8 cellular contexts compared by ENCODE assay signal in the genomic region with DNA sequence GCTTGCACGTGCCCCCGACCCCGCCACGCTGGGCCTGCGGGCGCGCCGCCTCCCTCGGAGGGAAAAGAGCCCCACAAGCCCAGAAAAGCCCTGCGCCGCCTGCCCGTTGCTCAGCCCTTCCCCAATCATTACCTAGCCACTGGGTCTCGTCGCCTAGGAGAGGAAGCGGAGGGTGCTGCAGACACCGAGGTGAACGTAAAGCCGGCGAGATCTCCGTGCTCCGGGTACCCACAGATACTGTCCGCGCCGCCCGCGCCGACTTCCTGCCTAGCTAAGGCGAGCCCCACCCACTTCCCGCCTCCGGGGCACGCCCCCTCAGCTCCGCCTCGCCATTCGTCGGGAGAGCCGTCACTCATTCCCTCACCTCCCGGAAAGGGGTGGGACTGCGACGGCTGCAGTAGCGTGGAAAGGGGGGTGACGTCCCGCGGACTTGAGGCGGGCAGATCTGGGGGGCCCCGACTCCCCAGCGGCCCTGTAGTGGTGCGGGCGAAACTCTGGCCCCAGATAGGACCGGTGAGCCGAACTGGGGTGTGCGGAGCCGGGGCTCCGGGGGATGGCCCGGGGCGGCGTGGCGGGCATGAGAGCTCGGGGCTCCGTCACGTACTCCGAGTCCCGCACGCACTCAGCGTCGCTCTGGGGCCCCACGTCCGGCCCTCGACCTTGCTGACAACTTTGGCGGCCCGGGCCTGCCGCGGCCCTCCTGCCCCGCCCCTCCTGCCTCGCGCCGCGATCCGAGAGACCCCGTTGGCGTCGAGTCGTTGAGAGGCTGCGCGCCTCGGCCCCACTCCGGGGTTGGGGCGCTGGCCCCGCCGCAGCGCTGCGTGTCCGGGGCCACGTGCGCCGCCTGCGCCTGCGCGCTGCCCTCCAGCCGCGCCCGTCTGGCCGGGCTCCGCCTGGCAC. TPM values are rescaled to one million over a fixed set of nuclear protein-coding genes. Genes with fewer than 3 reads are reported as not detected.
A peak's percentile ranks its signal among the peaks of the same experiment; 100 is the strongest.
DNase-seq lines count a peak whose midpoint lies in the region; ATAC-seq, FAIRE-seq and TF ChIP-seq lines count a peak whose summit lies in the region.

A gene (minus strand): TSS at position 239 of the 900 bp plus-strand sequence. CDS start 3,778 bp downstream, outside the sequence.

- H3K36me3 ChIP-seq in ES-I3 (ENCODE audit: insufficient read depth, low read length): peaks cover 26% of the 10 kb centered on the region
- H3K36me3 ChIP-seq in neural cell (ENCODE audit: insufficient read depth, low read length): peaks cover 4% of the 10 kb centered on the region

- H2AFZ ChIP-seq in neural cell (ENCODE audit: low read depth, low read length): peak within 1 kb of the TSS; percentile 82

- H3K4me3 ChIP-seq in fibroblast of the aortic adventitia (ENCODE audit: low read depth, low read length) (peak within 1 kb of the TSS; percentile 96), neural cell (ENCODE audit: low read length) (peak within 1 kb of the TSS; percentile 95)

- TF ChIP-seq CTCF in fibroblast of the aortic adventitia (IDR thresholded peaks at IDR 0.05; ENCODE audit: insufficient read depth, low read length) (no peak), neural cell (IDR thresholded peaks at IDR 0.05; ENCODE audit: poor library complexity, severe bottlenecking) (no peak)

- peak; percentile 83 for ATAC-seq in stimulated activated naive CD8-positive, alpha-beta T cell treated with anti-CD3 and anti-CD28 coated beads, Interleukin-15, amount 100 ng/mL, for 72 hours

- peak; percentile 44 for TF ChIP-seq EP300 in neural cell (conservative IDR thresholded peaks at IDR 0.05; ENCODE audit: poor library complexity, severe bottlenecking)

- H3K27ac Mint-ChIP-seq in stimulated activated naive CD8-positive, alpha-beta T cell treated with anti-CD3 and anti-CD28 coated beads, Interleukin-15, amount 100 ng/mL, for 72 hours: peak within 1 kb of the TSS; percentile 99 to 100

- peak; percentile 94 for TF ChIP-seq POLR2A in H54 (IDR thresholded peaks at IDR 0.05; ENCODE audit: low read depth, low read length)
- peak; percentile 99 for TF ChIP-seq POLR2A in Raji (IDR thresholded peaks at IDR 0.05; ENCODE audit: insufficient read depth, low read depth, low read length)

- peak within 1 kb of the TSS; percentile 61 for H3K27ac ChIP-seq in neural cell (ENCODE audit: low read length)

- peak within 1 kb of the TSS; percentile 93 to 99 for H3K4me3 Mint-ChIP-seq in stimulated activated naive CD8-positive, alpha-beta T cell treated with anti-CD3 and anti-CD28 coated beads, Interleukin-15, amount 100 ng/mL, for 72 hours

- H3K9ac ChIP-seq in ES-I3 (ENCODE audit: low read depth, low read length): peak within 1 kb of the TSS; percentile 98
- H3K9ac ChIP-seq in neural cell (ENCODE audit: low read length): peak within 1 kb of the TSS; percentile 71

- no peaks in the 10 kb centered on the region for H3K9me3 Mint-ChIP-seq in stimulated activated naive CD8-positive, alpha-beta T cell treated with anti-CD3 and anti-CD28 coated beads, Interleukin-15, amount 100 ng/mL, for 72 hours

- H3K27me3 Mint-ChIP-seq in stimulated activated naive CD8-positive, alpha-beta T cell treated with anti-CD3 and anti-CD28 coated beads, Interleukin-15, amount 100 ng/mL, for 72 hours: no peaks in the 10 kb centered on the region

- peaks cover 24% of the 10 kb centered on the region for H3K79me2 ChIP-seq in neural cell (replicated peaks; ENCODE audit: insufficient read depth, low read length)

- H3K4me1 ChIP-seq in ES-I3 (ENCODE audit: insufficient read depth, low read length): peaks cover 33% of the 10 kb centered on the region

- TF ChIP-seq RAD21 in neural cell (conservative IDR thresholded peaks at IDR 0.05): no peak

- H3K4me1 Mint-ChIP-seq in stimulated activated naive CD8-positive, alpha-beta T cell treated with anti-CD3 and anti-CD28 coated beads, Interleukin-15, amount 100 ng/mL, for 72 hours: peaks cover 47% of the 10 kb centered on the region

- DNase-seq in H54 (ENCODE audit: insufficient read length, low spot score) (peak; percentile 71), LoVo (ENCODE audit: low spot score) (peak; percentile 95), fibroblast of the aortic adventitia (ENCODE audit: low read depth) (peak; percentile 98)
- DNase-seq in activated effector memory CD4-positive, alpha-beta T cell treated with anti-CD3 and anti-CD28 coated beads, Interleukin-2, amount 50 U/mL, for 16 hours: peak; percentile 100
- DNase-seq in stimulated activated naive CD8-positive, alpha-beta T cell treated with anti-CD3 and anti-CD28 coated beads, Interleukin-15, amount 100 ng/mL, for 72 hours: peak; percentile 100

- no peaks in the 10 kb centered on the region for H3F3A ChIP-seq in neural cell (ENCODE audit: insufficient read depth, low read length, poor library complexity, severe bottlenecking)

- peak within 1 kb of the TSS; percentile 86 for H3K4me2 ChIP-seq in neural cell (ENCODE audit: low read length)

- H3K27me3 ChIP-seq in neural cell (ENCODE audit: insufficient read depth, low read depth, low read length): no peaks in the 10 kb centered on the region

- H3K9me2 ChIP-seq in neural cell (ENCODE audit: insufficient read depth, low read length): no peaks in the 10 kb centered on the region

- no peak for FAIRE-seq in H54 (lab: Jason Lieb, UNC)

- H3K9me3 ChIP-seq in ES-I3 (ENCODE audit: control insufficient read depth, insufficient read depth, low read length): no peaks in the 10 kb centered on the region
- H3K9me3 ChIP-seq in neural cell (ENCODE audit: low read length): no peaks in the 10 kb centered on the region

- no peaks in the 10 kb centered on the region for H4K20me1 ChIP-seq in neural cell (ENCODE audit: insufficient read depth)

TF ChIP-seq in neural cell, 6 proteins besides CTCF, POLR2A, EP300 and RAD21:
- TF ChIP-seq TAF1 (IDR thresholded peaks at IDR 0.05; ENCODE audit: low read depth) (peak; percentile 63), SMC3 (conservative IDR thresholded peaks at IDR 0.05; ENCODE audit: poor library complexity) (peak; percentile 32), MXI1 (conservative IDR thresholded peaks at IDR 0.05; ENCODE audit: poor library complexity, severe bottlenecking) (peak; percentile 98), EZH2 (IDR thresholded peaks at IDR 0.05; ENCODE audit: borderline replicate concordance, insufficient read depth, low read length, poor library complexity, severe bottlenecking) (no peak), POLR2AphosphoS5 (IDR thresholded peaks at IDR 0.05) (peak; percentile 77)
- TF ChIP-seq, protein P1, sequence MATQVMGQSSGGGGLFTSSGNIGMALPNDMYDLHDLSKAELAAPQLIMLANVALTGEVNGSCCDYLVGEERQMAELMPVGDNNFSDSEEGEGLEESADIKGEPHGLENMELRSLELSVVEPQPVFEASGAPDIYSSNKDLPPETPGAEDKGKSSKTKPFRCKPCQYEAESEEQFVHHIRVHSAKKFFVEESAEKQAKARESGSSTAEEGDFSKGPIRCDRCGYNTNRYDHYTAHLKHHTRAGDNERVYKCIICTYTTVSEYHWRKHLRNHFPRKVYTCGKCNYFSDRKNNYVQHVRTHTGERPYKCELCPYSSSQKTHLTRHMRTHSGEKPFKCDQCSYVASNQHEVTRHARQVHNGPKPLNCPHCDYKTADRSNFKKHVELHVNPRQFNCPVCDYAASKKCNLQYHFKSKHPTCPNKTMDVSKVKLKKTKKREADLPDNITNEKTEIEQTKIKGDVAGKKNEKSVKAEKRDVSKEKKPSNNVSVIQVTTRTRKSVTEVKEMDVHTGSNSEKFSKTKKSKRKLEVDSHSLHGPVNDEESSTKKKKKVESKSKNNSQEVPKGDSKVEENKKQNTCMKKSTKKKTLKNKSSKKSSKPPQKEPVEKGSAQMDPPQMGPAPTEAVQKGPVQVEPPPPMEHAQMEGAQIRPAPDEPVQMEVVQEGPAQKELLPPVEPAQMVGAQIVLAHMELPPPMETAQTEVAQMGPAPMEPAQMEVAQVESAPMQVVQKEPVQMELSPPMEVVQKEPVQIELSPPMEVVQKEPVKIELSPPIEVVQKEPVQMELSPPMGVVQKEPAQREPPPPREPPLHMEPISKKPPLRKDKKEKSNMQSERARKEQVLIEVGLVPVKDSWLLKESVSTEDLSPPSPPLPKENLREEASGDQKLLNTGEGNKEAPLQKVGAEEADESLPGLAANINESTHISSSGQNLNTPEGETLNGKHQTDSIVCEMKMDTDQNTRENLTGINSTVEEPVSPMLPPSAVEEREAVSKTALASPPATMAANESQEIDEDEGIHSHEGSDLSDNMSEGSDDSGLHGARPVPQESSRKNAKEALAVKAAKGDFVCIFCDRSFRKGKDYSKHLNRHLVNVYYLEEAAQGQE (IDR thresholded peaks at IDR 0.05; ENCODE audit: borderline replicate concordance): no peak

RNA-seq across cellular contexts. Expression of the gene that starts here (rescaled TPM):
- 594 and 1,443 TPM in 2 replicates for total RNA-seq in fibroblast of the aortic adventitia (ENCODE audit: low replicate concordance)
- polyA plus RNA-seq in neural cell: 199 and 260 TPM in 2 replicates
- polyA minus RNA-seq in neural cell: 206 and 231 TPM in 2 replicates

Comparison
In these comparisons a context has a peak if more than half of its experiments do, and no peak if none do; other contexts are left out.
1. Peak in every context shown above with its lines: DNase-seq, ATAC-seq, H3K4me3 ChIP-seq and H3K27ac ChIP-seq.